Comparison of ENCODE assay signal across 10 cellular contexts in genomic region chr6:46735720-46736031, GRCh38. TPM values are rescaled to one million over a fixed set of nuclear protein-coding genes. Genes with fewer than 3 reads are reported as not detected.
DNase-seq lines count a peak whose midpoint lies in the region; ATAC-seq and TF ChIP-seq lines count a peak whose summit lies in the region.
"Had no signal": no experiment of that assay in that cellular context is flagged by ENCODE, and none has a peak within 500 bp of the region (broad histone marks: within the 10 kb centered on the region; RNA-seq: fewer than 3 reads in every experiment).

No MANE protein-coding gene starts in this region.

- H3K4me3 Mint-ChIP-seq in activated CD4-positive, alpha-beta T cell treated with anti-CD3 and anti-CD28 coated beads, Interleukin-2, amount 10 ng/mL, durations not matched to agents 7 days and 5 days: no peak overlapping the region

- CTCF ChIA-PET in activated CD4-positive, alpha-beta T cell treated with anti-CD3 and anti-CD28 coated beads, Interleukin-2, amount 10 ng/mL, durations not matched to agents 7 days and 5 days (lab: Charles Lee): no interaction called here

- TF ChIP-seq POLR2A in Peyer's patch (IDR thresholded peaks at IDR 0.05) (no peak), tibial nerve (IDR thresholded peaks at IDR 0.05) (no peak)

- 23 to 29% methylated on average over 8 of the region's 8 CpGs for WGBS in tibial nerve, 2 donors

- ATAC-seq in GM18909 (IDR thresholded peaks at IDR 0.05; ENCODE audit: poor library complexity, unreplicated experiment): no peak

- no peak for TF ChIP-seq EP300 in tibial nerve (IDR thresholded peaks at IDR 0.05)

- TF ChIP-seq CTCF in Peyer's patch (IDR thresholded peaks at IDR 0.05) (no peak), epithelial cell of proximal tubule (conservative IDR thresholded peaks at IDR 0.05; ENCODE audit: low read depth, low read length) (no peak), tibial nerve (IDR thresholded peaks at IDR 0.05) (no peak)

- H3K4me1 Mint-ChIP-seq in activated CD4-positive, alpha-beta T cell treated with anti-CD3 and anti-CD28 coated beads, Interleukin-2, amount 10 ng/mL, durations not matched to agents 7 days and 5 days: peaks cover 6% of the 10 kb centered on the region

- H3K27me3 ChIP-seq in Peyer's patch: no peaks in the 10 kb centered on the region
- peaks cover 3% of the 10 kb centered on the region for H3K27me3 ChIP-seq in muscle layer of duodenum (ENCODE audit: low read depth, low read length)
- peaks cover 0 to 23% of the 10 kb centered on the region in 2 donors for H3K27me3 ChIP-seq in tibial nerve

- H3K9me3 Mint-ChIP-seq in activated CD4-positive, alpha-beta T cell treated with anti-CD3 and anti-CD28 coated beads, Interleukin-2, amount 10 ng/mL, durations not matched to agents 7 days and 5 days: no peaks in the 10 kb centered on the region

- no peak for DNase-seq in Peyer's patch
- DNase-seq in epithelial cell of proximal tubule (ENCODE audit: low read depth): no peak
- no peak for DNase-seq in tibial nerve (ENCODE audit: low spot score in 2 of 2)
- DNase-seq in effector CD8-positive, alpha-beta T cell (lab: John Stamatoyannopoulos, UW): no peak
- DNase-seq in activated CD4-positive, alpha-beta T cell treated with anti-CD3 and anti-CD28 coated beads, Interleukin-2, amount 10 ng/mL, durations not matched to agents 7 days and 5 days: no peak
- DNase-seq: NCI-H2171 treated with DMSO at 0.1 percent for 48 hours; stimulated activated CD4-positive, alpha-beta T cell treated with anti-CD3 and anti-CD28 coated beads, Interleukin-4, amount 100 ng/mL, for 1 hour had no signal

- POLR2A ChIA-PET in activated CD4-positive, alpha-beta T cell treated with anti-CD3 and anti-CD28 coated beads, Interleukin-2, amount 10 ng/mL, durations not matched to agents 7 days and 5 days (lab: Charles Lee): no interaction called here

- peaks cover 56% of the 10 kb centered on the region for H3K27me3 Mint-ChIP-seq in activated CD4-positive, alpha-beta T cell treated with anti-CD3 and anti-CD28 coated beads, Interleukin-2, amount 10 ng/mL, durations not matched to agents 7 days and 5 days

- no peaks in the 10 kb centered on the region for H3K9me3 ChIP-seq in Peyer's patch
- H3K9me3 ChIP-seq in muscle layer of duodenum (ENCODE audit: control insufficient read depth in 1 of 2, low read length in 2 of 2): no peaks in the 10 kb centered on the region
- H3K9me3 ChIP-seq in tibial nerve: no peaks in the 10 kb centered on the region

- H3K36me3 ChIP-seq in Peyer's patch (no peaks in the 10 kb centered on the region), muscle layer of duodenum (ENCODE audit: control insufficient read depth in 1 of 2, insufficient read depth in 2 of 2, low read length in 2 of 2) (no peaks in the 10 kb centered on the region), tibial nerve (no peaks in the 10 kb centered on the region)

- H3K27ac Mint-ChIP-seq in activated CD4-positive, alpha-beta T cell treated with anti-CD3 and anti-CD28 coated beads, Interleukin-2, amount 10 ng/mL, durations not matched to agents 7 days and 5 days: no peak overlapping the region

- H3K4me1 ChIP-seq in Peyer's patch (peaks cover 0 to 10% (median 0%) of the 10 kb centered on the region in 4 donors), muscle layer of duodenum (ENCODE audit: control insufficient read depth in 1 of 2, insufficient read depth in 2 of 2, low read length in 2 of 2) (peaks cover 0 to 7% of the 10 kb centered on the region in 2 donors), tibial nerve (peaks cover 0 to 14% (median 8%) of the 10 kb centered on the region in 4 donors)

- no peak overlapping the region for H3K27ac ChIP-seq in Peyer's patch
- H3K27ac ChIP-seq in muscle layer of duodenum (ENCODE audit: low read length): no peak overlapping the region
- H3K27ac ChIP-seq in tibial nerve: no peak overlapping the region

- H3K4me3 ChIP-seq in Peyer's patch (peak overlapping the region in 3 of 4 donors; percentile 20 to 59 (median 56)), epithelial cell of proximal tubule (ENCODE audit: low read depth, low read length) (peak overlapping the region; percentile 56), muscle layer of duodenum (ENCODE audit: low read depth in 1 of 2, low read length in 2 of 2) (peak overlapping the region; percentile 44 to 88), tibial nerve (peak overlapping the region; percentile 45 to 68 (median 48))

- no peaks in the 10 kb centered on the region for H3K36me3 Mint-ChIP-seq in activated CD4-positive, alpha-beta T cell treated with anti-CD3 and anti-CD28 coated beads, Interleukin-2, amount 10 ng/mL, durations not matched to agents 7 days and 5 days (ENCODE audit: low read depth)

RNA-seq across cellular contexts. Expression of gene PLA2G7, which starts 0.5 kb away (rescaled TPM):
- total RNA-seq in Peyer's patch (1 to 10 TPM in 1 of 4 donors, under 1 TPM in 3; 0.53 to 3.3 (median 0.73) TPM), epithelial cell of proximal tubule (0.23 and 0.36 TPM in 2 replicates), tibial nerve (1 to 10 TPM in 3 of 4 donors, not detected in 1; 1.5 to 4.8 (median 1.6) TPM)
- not detected for total RNA-seq in activated CD4-positive, alpha-beta T cell treated with anti-CD3 and anti-CD28 coated beads, Interleukin-2, amount 10 ng/mL, durations not matched to agents 7 days and 5 days

RNA-seq across cellular contexts. Expression of gene ANKRD66, which starts 11.1 kb away (rescaled TPM):
- total RNA-seq in Peyer's patch: not detected
- total RNA-seq in epithelial cell of proximal tubule: not detected in 2 replicates
- not detected for total RNA-seq in tibial nerve
- not detected for total RNA-seq in activated CD4-positive, alpha-beta T cell treated with anti-CD3 and anti-CD28 coated beads, Interleukin-2, amount 10 ng/mL, durations not matched to agents 7 days and 5 days
- total RNA-seq: dermis microvascular lymphatic vessel endothelial cell had no signal

RNA-seq across cellular contexts. Expression of gene TDRD6, which starts 48.0 kb away (rescaled TPM):
- total RNA-seq in Peyer's patch (under 1 TPM; 0.18 to 0.83 (median 0.48) TPM), epithelial cell of proximal tubule (0.06 TPM in 1 of 2 replicates, not detected in the other), tibial nerve (1 to 10 TPM in 2 of 4 donors, under 1 TPM in 2; 0.60 to 2.2 (median 1.2) TPM)
- not detected for total RNA-seq in activated CD4-positive, alpha-beta T cell treated with anti-CD3 and anti-CD28 coated beads, Interleukin-2, amount 10 ng/mL, durations not matched to agents 7 days and 5 days

RNA-seq across cellular contexts. Expression of gene MEP1A, which starts 57.5 kb away (rescaled TPM):
- total RNA-seq in Peyer's patch (1,000 to 10,000 TPM in 1 of 4 donors, 100 to 1,000 TPM in 2, 10 to 100 TPM in 1; 16.5 to 2,426 (median 830) TPM), epithelial cell of proximal tubule (not detected in 2 replicates), tibial nerve (not detected)
- total RNA-seq in activated CD4-positive, alpha-beta T cell treated with anti-CD3 and anti-CD28 coated beads, Interleukin-2, amount 10 ng/mL, durations not matched to agents 7 days and 5 days: not detected
- total RNA-seq: dermis microvascular lymphatic vessel endothelial cell had no signal
